26 cellular contexts compared by ENCODE assay signal in the genomic region with DNA sequence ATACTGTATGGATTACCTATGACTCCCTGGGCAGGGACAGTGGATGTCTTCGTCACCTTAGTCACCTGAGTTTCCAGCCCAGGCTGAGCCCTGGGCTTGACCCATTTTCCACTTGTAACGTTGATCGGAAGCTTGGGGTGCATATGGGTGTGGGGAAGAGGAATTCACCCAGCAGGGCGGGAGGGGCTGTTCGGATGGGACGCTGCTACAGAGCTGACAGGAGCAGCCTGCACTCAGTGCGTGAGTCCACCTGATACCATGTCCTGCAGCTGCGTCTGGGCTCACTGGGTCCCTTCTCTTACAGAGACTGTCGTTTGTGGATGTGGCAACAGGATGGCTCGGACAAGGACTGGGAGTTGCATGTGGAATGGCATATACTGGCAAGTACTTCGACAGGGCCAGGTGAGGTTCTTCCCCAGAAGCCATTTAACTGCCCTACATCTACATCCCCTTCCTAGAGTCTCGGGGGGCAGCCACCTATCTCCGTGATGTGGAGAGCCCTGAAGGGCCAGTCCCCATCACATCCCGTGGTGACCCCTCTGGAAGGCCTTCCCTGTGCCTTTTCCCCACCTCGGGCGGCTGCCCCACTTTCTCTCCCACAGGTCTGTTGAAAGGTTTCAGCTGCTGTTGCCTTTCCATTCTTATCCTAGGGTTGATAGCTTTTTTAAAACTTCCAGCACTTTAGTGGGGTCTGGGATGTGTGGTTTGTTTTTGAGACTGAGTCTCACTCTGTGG. TPM values are rescaled to one million over a fixed set of nuclear protein-coding genes. Genes with fewer than 3 reads are reported as not detected.
"Had no signal": no experiment of that assay in that cellular context is flagged by ENCODE, and none has a peak within 500 bp of the region (broad histone marks: within the 10 kb centered on the region; RNA-seq: fewer than 3 reads in every experiment).

No MANE protein-coding gene starts in this region.

- DNase-seq: foreskin keratinocyte had no signal

- H3K27me3 Mint-ChIP-seq: memory B cell; stimulated activated memory B cell treated with anti-CD40 and anti-IgM and Interleukin-4, amounts not matched to agents 10 μg/mL and 1 μg/mL and 100 μg/mL, for 72 hours; stimulated activated naive CD8-positive, alpha-beta T cell treated with anti-CD3 and anti-CD28 coated beads, Interleukin-15, Interleukin-2, amounts not matched to agents 100 ng/mL and 50 ng/mL, for 24 hours had no signal

- H3K27me3 ChIP-seq: foreskin keratinocyte, gastroesophageal sphincter, right atrium auricular region, transverse colon, upper lobe of right lung, uterus had no signal

- ATAC-seq: gastroesophageal sphincter had no signal

- H3K9me3 Mint-ChIP-seq: memory B cell; stimulated activated memory B cell treated with anti-CD40 and anti-IgM and Interleukin-4, amounts not matched to agents 10 μg/mL and 1 μg/mL and 100 μg/mL, for 72 hours; stimulated activated naive CD8-positive, alpha-beta T cell treated with anti-CD3 and anti-CD28 coated beads, Interleukin-15, Interleukin-2, amounts not matched to agents 100 ng/mL and 50 ng/mL, for 24 hours had no signal

- H3K27ac Mint-ChIP-seq: stimulated activated naive CD8-positive, alpha-beta T cell treated with anti-CD3 and anti-CD28 coated beads, Interleukin-15, Interleukin-2, amounts not matched to agents 100 ng/mL and 50 ng/mL, for 24 hours had no signal

- H3K27ac ChIP-seq: coronary artery, esophagus muscularis mucosa, foreskin keratinocyte, gastroesophageal sphincter, prostate gland, right atrium auricular region, thoracic aorta, transverse colon, upper lobe of right lung, uterus had no signal

- H3K4me2 ChIP-seq: smooth muscle cell had no signal

- H3K4me3 Mint-ChIP-seq: stimulated activated memory B cell treated with anti-CD40 and anti-IgM and Interleukin-4, amounts not matched to agents 10 μg/mL and 1 μg/mL and 100 μg/mL, for 72 hours; stimulated activated naive CD8-positive, alpha-beta T cell treated with anti-CD3 and anti-CD28 coated beads, Interleukin-15, Interleukin-2, amounts not matched to agents 100 ng/mL and 50 ng/mL, for 24 hours had no signal

- H3K9me3 ChIP-seq: esophagus muscularis mucosa, gastroesophageal sphincter, heart right ventricle, prostate gland, right atrium auricular region, thoracic aorta, transverse colon, upper lobe of right lung, uterus had no signal

- H3K36me3 ChIP-seq: esophagus muscularis mucosa, gastroesophageal sphincter, heart right ventricle, prostate gland, right atrium auricular region, thoracic aorta, transverse colon, upper lobe of right lung, uterus had no signal

- H3K36me3 Mint-ChIP-seq: memory B cell; natural killer cell; stimulated activated memory B cell treated with anti-CD40 and anti-IgM and Interleukin-4, amounts not matched to agents 10 μg/mL and 1 μg/mL and 100 μg/mL, for 72 hours had no signal

- H3K4me3 ChIP-seq: coronary artery, esophagus muscularis mucosa, gastroesophageal sphincter, heart right ventricle, lung, prostate gland, right atrium auricular region, smooth muscle cell, thoracic aorta, transverse colon, upper lobe of right lung, uterus had no signal

- H3K4me1 ChIP-seq: foreskin keratinocyte, gastroesophageal sphincter, prostate gland, right atrium auricular region, transverse colon, upper lobe of right lung, uterus had no signal

RNA-seq across cellular contexts. Expression of a gene that starts 13.6 kb away (rescaled TPM):
- total RNA-seq: dermis blood vessel endothelial cell, endothelial cell of umbilical vein, esophagus muscularis mucosa, fibroblast of lung, foreskin keratinocyte, osteocyte, smooth muscle cell, transverse colon, upper lobe of right lung had no signal
- polyA plus RNA-seq: fibroblast of lung, foreskin keratinocyte, smooth muscle cell had no signal

RNA-seq across cellular contexts. Expression of a gene that starts 14.3 kb away (rescaled TPM):
- total RNA-seq: dermis blood vessel endothelial cell, endothelial cell of umbilical vein, epithelial cell of proximal tubule, esophagus muscularis mucosa, fibroblast of lung, foreskin keratinocyte, gastroesophageal sphincter, heart right ventricle, left ventricle myocardium superior, lung, mononuclear cell, osteocyte, right atrium auricular region, sciatic nerve, smooth muscle cell, thoracic aorta, transverse colon, upper lobe of right lung, uterus had no signal
- polyA plus RNA-seq: endothelial cell of umbilical vein, fibroblast of lung, foreskin keratinocyte, heart right ventricle, neural cell, smooth muscle cell had no signal

RNA-seq across cellular contexts. Expression of a gene that starts 51.8 kb away (rescaled TPM):
- total RNA-seq: dermis blood vessel endothelial cell, endothelial cell of umbilical vein, epithelial cell of proximal tubule, esophagus muscularis mucosa, fibroblast of lung, foreskin keratinocyte, gastroesophageal sphincter, heart right ventricle, left ventricle myocardium superior, lung, mononuclear cell, natural killer cell, osteocyte, prostate gland, right atrium auricular region, sciatic nerve, smooth muscle cell, thoracic aorta, transverse colon, upper lobe of right lung, uterus had no signal
- polyA plus RNA-seq: endothelial cell of umbilical vein, fibroblast of lung, foreskin keratinocyte, heart right ventricle, lung, neural cell, smooth muscle cell had no signal
